ENCODE assay signal across 8 cellular contexts in genomic region chr11:35163707-35164496, GRCh38. TPM values are rescaled to one million over a fixed set of nuclear protein-coding genes. Genes with fewer than 3 reads are reported as not detected.
DNase-seq lines count a peak whose midpoint lies in the region; ATAC-seq and TF ChIP-seq lines count a peak whose summit lies in the region.

No MANE protein-coding gene starts in this region.

- peak; percentile 44 to 50 for DNase-seq in stimulated activated CD4-positive, alpha-beta T cell treated with anti-CD3 and anti-CD28 coated beads, Interleukin-2, amount 100 ng/mL, for 24 hours
- no peak for DNase-seq in stimulated activated CD4-positive, alpha-beta T cell treated with anti-CD3 and anti-CD28 coated beads, Interleukin-2, amount 100 ng/mL, for 48 hours
- DNase-seq in esophagus muscularis mucosa (ENCODE audit: extremely low spot score) (no peak), vagina (ENCODE audit: extremely low spot score in 2 of 2) (no peak), NAMALWA (ENCODE audit: low spot score) (no peak), hippocampal formation (lab: John Stamatoyannopoulos, UW) (no peak)

- peaks cover 81% of the 10 kb centered on the region for H3K36me3 ChIP-seq in OCI-LY3 (replicated peaks; ENCODE audit: low read depth, low read length)
- no peaks in the 10 kb centered on the region for H3K36me3 ChIP-seq in esophagus muscularis mucosa
- no peaks in the 10 kb centered on the region for H3K36me3 ChIP-seq in vagina

- peak overlapping the region; percentile 28 for H3K9ac ChIP-seq in OCI-LY3 (ENCODE audit: low read length)

- no peak overlapping the region for H2AFZ ChIP-seq in OCI-LY3 (ENCODE audit: low read depth, low read length)

- H3K27me3 ChIP-seq in OCI-LY3 (ENCODE audit: low read depth, low read length) (no peaks in the 10 kb centered on the region), esophagus muscularis mucosa (no peaks in the 10 kb centered on the region), vagina (no peaks in the 10 kb centered on the region)

- TF ChIP-seq CTCF in OCI-LY3 (IDR thresholded peaks at IDR 0.05; ENCODE audit: low read depth, low read length) (peak; percentile 62), esophagus muscularis mucosa (IDR thresholded peaks at IDR 0.05) (peak in 1 of 3 experiments; percentile 20), vagina (IDR thresholded peaks at IDR 0.05) (peak in 1 of 3 experiments; percentile 8)

- H3K9me3 ChIP-seq in OCI-LY3 (ENCODE audit: insufficient read depth, low read length) (no peaks in the 10 kb centered on the region), esophagus muscularis mucosa (no peaks in the 10 kb centered on the region), vagina (no peaks in the 10 kb centered on the region)

- H3K27ac ChIP-seq in OCI-LY3 (ENCODE audit: low read length) (peak overlapping the region; percentile 87), esophagus muscularis mucosa (replicated peaks in 1 of 4) (peak overlapping the region in 3 of 4 donors; percentile 24 to 34 (median 33)), vagina (peak overlapping the region; percentile 51)

- no peak for TF ChIP-seq EP300 in esophagus muscularis mucosa (IDR thresholded peaks at IDR 0.05)

- peak overlapping the region; percentile 63 for H3K4me2 ChIP-seq in OCI-LY3 (ENCODE audit: low read length)

- H3K4me1 ChIP-seq in OCI-LY3 (ENCODE audit: low read length): peaks cover 100% of the 10 kb centered on the region
- peaks cover 56 to 99% (median 99%) of the 10 kb centered on the region in 4 donors for H3K4me1 ChIP-seq in esophagus muscularis mucosa
- peaks cover 100% of the 10 kb centered on the region for H3K4me1 ChIP-seq in vagina

- peaks cover 100% of the 10 kb centered on the region for H4K20me1 ChIP-seq in OCI-LY3 (ENCODE audit: insufficient read depth, low read length)

- TF ChIP-seq POLR2A in esophagus muscularis mucosa (IDR thresholded peaks at IDR 0.05; ENCODE audit: low read depth): no peak
- no peak for TF ChIP-seq POLR2A in vagina (IDR thresholded peaks at IDR 0.05)

- peaks cover 100% of the 10 kb centered on the region for H3K79me2 ChIP-seq in OCI-LY3 (ENCODE audit: low read length)

- no peak for ATAC-seq in GM19452 (IDR thresholded peaks at IDR 0.05; ENCODE audit: unreplicated experiment)

- 64% methylated on average over 3 of the region's 3 CpGs for whole genome bisulfite sequencing in esophagus muscularis mucosa

- intact Hi-C loops in esophagus muscularis mucosa (cut with DNase I) (no loop called here), vagina (cut with DNase I) (no loop called here)

- H3K4me3 ChIP-seq in OCI-LY3 (ENCODE audit: low read length): peak overlapping the region; percentile 20; the same call in 1 of the 2 replicates
- H3K4me3 ChIP-seq in esophagus muscularis mucosa: no peak overlapping the region
- no peak overlapping the region for H3K4me3 ChIP-seq in vagina

RNA-seq across cellular contexts. Expression of gene CD44, which starts 24.9 kb away (rescaled TPM):
- total RNA-seq in esophagus muscularis mucosa (100 to 1,000 TPM; 212 to 292 (median 275) TPM), vagina (869 TPM)

Comparison
In these comparisons a context has a peak if more than half of its experiments do, and no peak if none do; other contexts are left out.
1. DNase-seq: peak in stimulated activated CD4-positive, alpha-beta T cell treated with anti-CD3 and anti-CD28 coated beads, Interleukin-2, amount 100 ng/mL, for 24 hours (2 of 2); none in stimulated activated CD4-positive, alpha-beta T cell treated with anti-CD3 and anti-CD28 coated beads, Interleukin-2, amount 100 ng/mL, for 48 hours (0 of 2), esophagus muscularis mucosa (single experiment), vagina (0 of 2), NAMALWA (single experiment) and hippocampal formation (0 of 2).
2. H3K27ac ChIP-seq: peak in every context shown above with its lines; median percentile 87 in OCI-LY3; 51 in vagina; 33 in esophagus muscularis mucosa.